Comparison of ENCODE assay signal across 1 cellular context in genomic region chr12:54187075-54187474, GRCh38.
TF ChIP-seq lines count a peak whose summit lies in the region.

No MANE protein-coding gene starts in this region.

TF ChIP-seq in GM23338, 12 proteins besides CTCF, POLR2A, EP300 and RAD21 (continued from another document):
- TF ChIP-seq ZNF462 (CRISPR knock-in tag; IDR thresholded peaks at IDR 0.05) (no peak), ZNF114 (CRISPR knock-in tag; IDR thresholded peaks at IDR 0.05) (no peak), ZNF331 (CRISPR knock-in tag; IDR thresholded peaks at IDR 0.05; ENCODE audit: low read depth) (no peak), CREB1 (CRISPR knock-in tag; IDR thresholded peaks at IDR 0.05; ENCODE audit: low read depth) (no peak)
TF ChIP-seq in GM23338: peak in this region for 0.
